In the genomic region with DNA sequence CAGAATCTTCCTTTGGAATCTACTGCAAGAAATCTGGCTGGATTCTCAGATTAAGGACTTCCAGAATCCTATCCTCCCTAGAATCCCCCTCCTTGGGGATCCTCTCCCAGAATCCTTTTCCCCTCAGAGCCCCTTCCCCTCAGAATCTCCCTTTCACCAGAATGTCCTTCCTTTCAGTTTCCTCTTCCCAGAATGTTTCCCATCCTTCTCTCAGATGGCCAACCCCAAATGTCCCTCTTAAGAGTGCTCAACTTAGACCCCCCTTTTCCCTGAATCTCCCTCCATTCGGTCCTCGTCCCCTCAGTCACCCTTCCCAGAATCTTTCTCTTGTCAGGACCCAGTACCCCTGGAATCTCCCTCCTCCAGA, we compare ENCODE assay signal across 1 cellular context.
TF ChIP-seq lines count a peak whose summit lies in the region.

No MANE protein-coding gene starts in this region.

TF ChIP-seq in HEK293, 187 proteins besides CTCF, POLR2A, EP300 and RAD21 (continued from another document and continues in another):
- TF ChIP-seq, protein P1, sequence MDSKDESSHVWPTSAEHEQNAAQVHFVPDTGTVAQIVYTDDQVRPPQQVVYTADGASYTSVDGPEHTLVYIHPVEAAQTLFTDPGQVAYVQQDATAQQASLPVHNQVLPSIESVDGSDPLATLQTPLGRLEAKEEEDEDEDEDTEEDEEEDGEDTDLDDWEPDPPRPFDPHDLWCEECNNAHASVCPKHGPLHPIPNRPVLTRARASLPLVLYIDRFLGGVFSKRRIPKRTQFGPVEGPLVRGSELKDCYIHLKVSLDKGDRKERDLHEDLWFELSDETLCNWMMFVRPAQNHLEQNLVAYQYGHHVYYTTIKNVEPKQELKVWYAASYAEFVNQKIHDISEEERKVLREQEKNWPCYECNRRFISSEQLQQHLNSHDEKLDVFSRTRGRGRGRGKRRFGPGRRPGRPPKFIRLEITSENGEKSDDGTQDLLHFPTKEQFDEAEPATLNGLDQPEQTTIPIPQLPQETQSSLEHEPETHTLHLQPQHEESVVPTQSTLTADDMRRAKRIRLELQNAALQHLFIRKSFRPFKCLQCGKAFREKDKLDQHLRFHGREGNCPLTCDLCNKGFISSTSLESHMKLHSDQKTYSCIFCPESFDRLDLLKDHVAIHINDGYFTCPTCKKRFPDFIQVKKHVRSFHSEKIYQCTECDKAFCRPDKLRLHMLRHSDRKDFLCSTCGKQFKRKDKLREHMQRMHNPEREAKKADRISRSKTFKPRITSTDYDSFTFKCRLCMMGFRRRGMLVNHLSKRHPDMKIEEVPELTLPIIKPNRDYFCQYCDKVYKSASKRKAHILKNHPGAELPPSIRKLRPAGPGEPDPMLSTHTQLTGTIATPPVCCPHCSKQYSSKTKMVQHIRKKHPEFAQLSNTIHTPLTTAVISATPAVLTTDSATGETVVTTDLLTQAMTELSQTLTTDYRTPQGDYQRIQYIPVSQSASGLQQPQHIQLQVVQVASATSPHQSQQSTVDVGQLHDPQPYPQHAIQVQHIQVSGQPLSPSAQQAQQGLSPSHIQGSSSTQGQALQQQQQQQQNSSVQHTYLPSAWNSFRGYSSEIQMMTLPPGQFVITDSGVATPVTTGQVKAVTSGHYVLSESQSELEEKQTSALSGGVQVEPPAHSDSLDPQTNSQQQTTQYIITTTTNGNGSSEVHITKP (tag by site-specific recombination; IDR thresholded peaks at IDR 0.05), result no peak
- TF ChIP-seq MYNN (tag by site-specific recombination; IDR thresholded peaks at IDR 0.05; ENCODE audit: borderline replicate concordance) (no peak), ZNF248 (tag by site-specific recombination; IDR thresholded peaks at IDR 0.05) (0 out of 2 replicates have a peak, but pooled peaks have one; percentile 15), ZBTB44 (tag by site-specific recombination; IDR thresholded peaks at IDR 0.05) (no peak), ZNF830 (tag by site-specific recombination; IDR thresholded peaks at IDR 0.05; ENCODE audit: low read depth) (no peak), GLIS2 (tag by site-specific recombination; IDR thresholded peaks at IDR 0.05) (no peak), ATF2 (tag by site-specific recombination; IDR thresholded peaks at IDR 0.05; ENCODE audit: low read depth) (no peak), ZNF169 (tag by site-specific recombination; IDR thresholded peaks at IDR 0.05) (peak; percentile 65; the same call in 1 of the 2 replicates), ZNF555 (tag by site-specific recombination; conservative IDR thresholded peaks at IDR 0.05) (no peak), YY1 (tag by site-specific recombination; IDR thresholded peaks at IDR 0.05) (no peak), ZNF433 (tag by site-specific recombination; IDR thresholded peaks at IDR 0.05; ENCODE audit: low read depth) (no peak), ZNF777 (tag by site-specific recombination; IDR thresholded peaks at IDR 0.05; ENCODE audit: borderline replicate concordance) (no peak), WT1 (tag by site-specific recombination; IDR thresholded peaks at IDR 0.05) (no peak), ZFHX2 (tag by site-specific recombination; conservative IDR thresholded peaks at IDR 0.05) (no peak), BCL11A (tag by site-specific recombination; IDR thresholded peaks at IDR 0.05; ENCODE audit: low read depth) (no peak), HOXD13 (CRISPR knock-in tag; IDR thresholded peaks at IDR 0.05; ENCODE audit: borderline replicate concordance) (no peak), REST (tag by site-specific recombination; IDR thresholded peaks at IDR 0.05) (peak; percentile 48; the same call in 1 of the 2 replicates), HOXA7 (CRISPR knock-in tag; IDR thresholded peaks at IDR 0.05; ENCODE audit: borderline replicate concordance) (no peak), ZFP69B (tag by site-specific recombination; IDR thresholded peaks at IDR 0.05) (no peak), ZSCAN4 (tag by site-specific recombination; IDR thresholded peaks at IDR 0.05) (no peak), MZF1 (tag by site-specific recombination; IDR thresholded peaks at IDR 0.05; ENCODE audit: borderline replicate concordance) (peak; percentile 96; the same call in 1 of the 2 replicates), ZXDB (tag by site-specific recombination; IDR thresholded peaks at IDR 0.05) (no peak), ZNF792 (tag by site-specific recombination; IDR thresholded peaks at IDR 0.05) (0 out of 2 replicates have a peak, but pooled peaks have one; percentile 64), ZNF184 (tag by site-specific recombination; IDR thresholded peaks at IDR 0.05) (no peak), ZNF292 (tag by site-specific recombination; IDR thresholded peaks at IDR 0.05; ENCODE audit: borderline replicate concordance, low read depth) (no peak), GFI1B (tag by site-specific recombination; IDR thresholded peaks at IDR 0.05) (peak; percentile 38; the same call in 1 of the 2 replicates), ZNF121 (tag by site-specific recombination; IDR thresholded peaks at IDR 0.05) (no peak), GLI2 (tag by site-specific recombination; IDR thresholded peaks at IDR 0.05; ENCODE audit: borderline replicate concordance, low read depth) (no peak), ZNF544 (tag by site-specific recombination; IDR thresholded peaks at IDR 0.05) (no peak), KLF7 (tag by site-specific recombination; IDR thresholded peaks at IDR 0.05; ENCODE audit: borderline replicate concordance) (no peak), ZNF623 (tag by site-specific recombination; IDR thresholded peaks at IDR 0.05) (0 out of 2 replicates have a peak, but pooled peaks have one; percentile 6), ZNF624 (tag by site-specific recombination; IDR thresholded peaks at IDR 0.05) (no peak), EGR2 (tag by site-specific recombination; IDR thresholded peaks at IDR 0.05; ENCODE audit: low read depth) (no peak), ZNF311 (tag by site-specific recombination; IDR thresholded peaks at IDR 0.05; ENCODE audit: borderline replicate concordance) (no peak), REPIN1 (tag by site-specific recombination; IDR thresholded peaks at IDR 0.05; ENCODE audit: low read depth) (peak; percentile 45; the same call in 1 of the 2 replicates), ZNF510 (tag by site-specific recombination; IDR thresholded peaks at IDR 0.05; ENCODE audit: insufficient replicate concordance) (no peak), INSM2 (tag by site-specific recombination; IDR thresholded peaks at IDR 0.05) (no peak), ZBTB21 (tag by site-specific recombination; IDR thresholded peaks at IDR 0.05) (no peak), ZNF132 (tag by site-specific recombination; IDR thresholded peaks at IDR 0.05; ENCODE audit: borderline replicate concordance) (no peak), ZNF341 (tag by site-specific recombination; IDR thresholded peaks at IDR 0.05; ENCODE audit: low read depth) (no peak), ZFP41 (tag by site-specific recombination; IDR thresholded peaks at IDR 0.05; ENCODE audit: borderline replicate concordance) (no peak), ZNF214 (tag by site-specific recombination; IDR thresholded peaks at IDR 0.05; ENCODE audit: borderline replicate concordance) (no peak)
- TF ChIP-seq, protein P2, sequence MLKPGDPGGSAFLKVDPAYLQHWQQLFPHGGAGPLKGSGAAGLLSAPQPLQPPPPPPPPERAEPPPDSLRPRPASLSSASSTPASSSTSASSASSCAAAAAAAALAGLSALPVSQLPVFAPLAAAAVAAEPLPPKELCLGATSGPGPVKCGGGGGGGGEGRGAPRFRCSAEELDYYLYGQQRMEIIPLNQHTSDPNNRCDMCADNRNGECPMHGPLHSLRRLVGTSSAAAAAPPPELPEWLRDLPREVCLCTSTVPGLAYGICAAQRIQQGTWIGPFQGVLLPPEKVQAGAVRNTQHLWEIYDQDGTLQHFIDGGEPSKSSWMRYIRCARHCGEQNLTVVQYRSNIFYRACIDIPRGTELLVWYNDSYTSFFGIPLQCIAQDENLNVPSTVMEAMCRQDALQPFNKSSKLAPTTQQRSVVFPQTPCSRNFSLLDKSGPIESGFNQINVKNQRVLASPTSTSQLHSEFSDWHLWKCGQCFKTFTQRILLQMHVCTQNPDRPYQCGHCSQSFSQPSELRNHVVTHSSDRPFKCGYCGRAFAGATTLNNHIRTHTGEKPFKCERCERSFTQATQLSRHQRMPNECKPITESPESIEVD (tag by site-specific recombination; IDR thresholded peaks at IDR 0.05), result no peak
- TF ChIP-seq, protein P3, sequence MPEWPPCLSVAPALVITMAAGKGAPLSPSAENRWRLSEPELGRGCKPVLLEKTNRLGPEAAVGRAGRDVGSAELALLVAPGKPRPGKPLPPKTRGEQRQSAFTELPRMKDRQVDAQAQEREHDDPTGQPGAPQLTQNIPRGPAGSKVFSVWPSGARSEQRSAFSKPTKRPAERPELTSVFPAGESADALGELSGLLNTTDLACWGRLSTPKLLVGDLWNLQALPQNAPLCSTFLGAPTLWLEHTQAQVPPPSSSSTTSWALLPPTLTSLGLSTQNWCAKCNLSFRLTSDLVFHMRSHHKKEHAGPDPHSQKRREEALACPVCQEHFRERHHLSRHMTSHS (tag by site-specific recombination; IDR thresholded peaks at IDR 0.05), result no peak
- TF ChIP-seq, protein P4, sequence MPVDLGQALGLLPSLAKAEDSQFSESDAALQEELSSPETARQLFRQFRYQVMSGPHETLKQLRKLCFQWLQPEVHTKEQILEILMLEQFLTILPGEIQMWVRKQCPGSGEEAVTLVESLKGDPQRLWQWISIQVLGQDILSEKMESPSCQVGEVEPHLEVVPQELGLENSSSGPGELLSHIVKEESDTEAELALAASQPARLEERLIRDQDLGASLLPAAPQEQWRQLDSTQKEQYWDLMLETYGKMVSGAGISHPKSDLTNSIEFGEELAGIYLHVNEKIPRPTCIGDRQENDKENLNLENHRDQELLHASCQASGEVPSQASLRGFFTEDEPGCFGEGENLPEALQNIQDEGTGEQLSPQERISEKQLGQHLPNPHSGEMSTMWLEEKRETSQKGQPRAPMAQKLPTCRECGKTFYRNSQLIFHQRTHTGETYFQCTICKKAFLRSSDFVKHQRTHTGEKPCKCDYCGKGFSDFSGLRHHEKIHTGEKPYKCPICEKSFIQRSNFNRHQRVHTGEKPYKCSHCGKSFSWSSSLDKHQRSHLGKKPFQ (tag by site-specific recombination; IDR thresholded peaks at IDR 0.05), result no peak
